10 cellular contexts compared by ENCODE assay signal in genomic region chr11:12284321-12285050, GRCh38.
DNase-seq lines count a peak whose midpoint lies in the region; ATAC-seq and TF ChIP-seq lines count a peak whose summit lies in the region.
"Had no signal": no experiment of that assay in that cellular context is flagged by ENCODE, and none has a peak within 500 bp of the region (broad histone marks: within the 10 kb centered on the region; RNA-seq: fewer than 3 reads in every experiment).

No MANE protein-coding gene starts in this region.

- H3K27me3 Mint-ChIP-seq in activated CD8-positive, alpha-beta T cell treated with anti-CD3 and anti-CD28 coated beads, Interleukin-2, amount 10 ng/mL, durations not matched to agents 7 days and 5 days (ENCODE audit: low read depth): peaks cover 3% of the 10 kb centered on the region
- no peaks in the 10 kb centered on the region for H3K27me3 Mint-ChIP-seq in activated CD8-positive, alpha-beta T cell treated with anti-CD3 and anti-CD28 coated beads for 36 hours

- H3K4me3 ChIP-seq in ascending aorta (no peak overlapping the region), gastroesophageal sphincter (no peak overlapping the region)
- H3K4me3 ChIP-seq: MG63 had no signal

- TF ChIP-seq POLR2A in gastroesophageal sphincter (IDR thresholded peaks at IDR 0.05): no peak

- H3K9me3 Mint-ChIP-seq in activated CD8-positive, alpha-beta T cell treated with anti-CD3 and anti-CD28 coated beads, Interleukin-2, amount 10 ng/mL, durations not matched to agents 7 days and 5 days (ENCODE audit: insufficient read depth): no peaks in the 10 kb centered on the region
- no peaks in the 10 kb centered on the region for H3K9me3 Mint-ChIP-seq in activated CD8-positive, alpha-beta T cell treated with anti-CD3 and anti-CD28 coated beads for 36 hours

- 74 to 86% methylated on average over 1 to 3 of the region's 4 CpGs for WGBS in gastroesophageal sphincter (ENCODE audit: low coverage in 1 of 2), 2 donors

- H3K36me3 ChIP-seq in ascending aorta (no peaks in the 10 kb centered on the region), gastroesophageal sphincter (no peaks in the 10 kb centered on the region)
- H3K36me3 ChIP-seq: MG63 had no signal

- no peak overlapping the region for H3K27ac Mint-ChIP-seq in activated CD8-positive, alpha-beta T cell treated with anti-CD3 and anti-CD28 coated beads, Interleukin-2, amount 10 ng/mL, durations not matched to agents 7 days and 5 days
- no peak overlapping the region for H3K27ac Mint-ChIP-seq in activated CD8-positive, alpha-beta T cell treated with anti-CD3 and anti-CD28 coated beads for 36 hours

- no peak for TF ChIP-seq CTCF in activated CD8-positive, alpha-beta T cell treated with anti-CD3 and anti-CD28 coated beads for 36 hours (IDR thresholded peaks at IDR 0.05)
- TF ChIP-seq CTCF in ascending aorta (IDR thresholded peaks at IDR 0.05): no peak
- TF ChIP-seq CTCF in gastroesophageal sphincter (IDR thresholded peaks at IDR 0.05): no peak

- H3K4me1 Mint-ChIP-seq in activated CD8-positive, alpha-beta T cell treated with anti-CD3 and anti-CD28 coated beads, Interleukin-2, amount 10 ng/mL, durations not matched to agents 7 days and 5 days (ENCODE audit: low read depth): peaks cover 1% of the 10 kb centered on the region
- peaks cover 5% of the 10 kb centered on the region for H3K4me1 Mint-ChIP-seq in activated CD8-positive, alpha-beta T cell treated with anti-CD3 and anti-CD28 coated beads for 36 hours (ENCODE audit: low read depth)

- no peak for ATAC-seq in activated CD8-positive, alpha-beta T cell treated with anti-CD3 and anti-CD28 coated beads, Interleukin-2, amount 10 ng/mL, durations not matched to agents 7 days and 5 days
- ATAC-seq in activated CD8-positive, alpha-beta T cell treated with anti-CD3 and anti-CD28 coated beads for 36 hours: no peak
- no peak for ATAC-seq in gastroesophageal sphincter

- H3K9me3 ChIP-seq in ascending aorta (no peaks in the 10 kb centered on the region), gastroesophageal sphincter (no peaks in the 10 kb centered on the region)
- H3K9me3 ChIP-seq: MG63 had no signal

- POLR2A ChIA-PET in activated CD8-positive, alpha-beta T cell treated with anti-CD3 and anti-CD28 coated beads, Interleukin-2, amount 10 ng/mL, durations not matched to agents 7 days and 5 days (lab: Charles Lee): no interaction called here
- POLR2A ChIA-PET in activated CD8-positive, alpha-beta T cell treated with anti-CD3 and anti-CD28 coated beads for 36 hours (lab: Charles Lee): no interaction called here

- H3K36me3 Mint-ChIP-seq in activated CD8-positive, alpha-beta T cell treated with anti-CD3 and anti-CD28 coated beads, Interleukin-2, amount 10 ng/mL, durations not matched to agents 7 days and 5 days (ENCODE audit: low read depth): no peaks in the 10 kb centered on the region
- H3K36me3 Mint-ChIP-seq in activated CD8-positive, alpha-beta T cell treated with anti-CD3 and anti-CD28 coated beads for 36 hours (ENCODE audit: low read depth): no peaks in the 10 kb centered on the region

- H3K27ac ChIP-seq in ascending aorta (peak overlapping the region; percentile 35 to 93), gastroesophageal sphincter (peak overlapping the region in 1 of 4 donors; percentile 92)

- CTCF ChIA-PET in activated CD8-positive, alpha-beta T cell treated with anti-CD3 and anti-CD28 coated beads, Interleukin-2, amount 10 ng/mL, durations not matched to agents 7 days and 5 days (lab: Charles Lee): interaction anchor here (0.7 to 17.3 kb wide), 8 partner anchors 9 to 353 kb away, joined by 3 to 401 read pairs (median 4); no protein-coding TSS in a partner anchor
- CTCF ChIA-PET in activated CD8-positive, alpha-beta T cell treated with anti-CD3 and anti-CD28 coated beads for 36 hours (lab: Charles Lee): interaction anchor here (0.8 to 9.0 kb wide), 8 partner anchors 46 to 242 kb away, joined by 3 to 167 read pairs (median 18); no protein-coding TSS in a partner anchor

- no peaks in the 10 kb centered on the region for H3K27me3 ChIP-seq in ascending aorta
- H3K27me3 ChIP-seq in gastroesophageal sphincter: no peaks in the 10 kb centered on the region
- H3K27me3 ChIP-seq: MG63 had no signal

- TF ChIP-seq EP300 in gastroesophageal sphincter (IDR thresholded peaks at IDR 0.05): no peak

- H3K4me1 ChIP-seq in ascending aorta (peaks cover 11 to 49% of the 10 kb centered on the region in 2 donors), gastroesophageal sphincter (peaks cover 2 to 61% (median 20%) of the 10 kb centered on the region in 3 donors)

- intact Hi-C loops in activated CD8-positive, alpha-beta T cell treated with anti-CD3 and anti-CD28 coated beads for 36 hours (cut with micrococcal nuclease): no loop called here
- intact Hi-C loops in ascending aorta (cut with DNase I): loop anchor here (5.0 to 10.0 kb wide), 5 partner anchors 167 to 1352 kb away; no protein-coding TSS in a partner anchor

- DNase-seq in activated CD8-positive, alpha-beta T cell treated with anti-CD3 and anti-CD28 coated beads, Interleukin-2, amount 10 ng/mL, durations not matched to agents 7 days and 5 days: peak; percentile 14
- DNase-seq in activated CD8-positive, alpha-beta T cell treated with anti-CD3 and anti-CD28 coated beads for 36 hours: no peak
- DNase-seq in ascending aorta (ENCODE audit: low spot score in 2 of 2) (peak in 1 of 2 donors; percentile 58), glomerular visceral epithelial cell (ENCODE audit: extremely low spot score) (peak; percentile 41), ureter (ENCODE audit: low spot score) (peak; percentile 35)
- DNase-seq in activated T-cell treated with anti-CD3 and anti-CD28 coated beads, Interleukin-2, amount 50 U/mL, for 1 hour: no peak
- no peak for DNase-seq in stimulated activated CD8-positive, alpha-beta memory T cell treated with anti-CD3 and anti-CD28 coated beads, Interleukin-4, amount 100 ng/mL, for 48 hours
- DNase-seq: retina had no signal

- H3K4me3 Mint-ChIP-seq in activated CD8-positive, alpha-beta T cell treated with anti-CD3 and anti-CD28 coated beads, Interleukin-2, amount 10 ng/mL, durations not matched to agents 7 days and 5 days: no peak overlapping the region
- no peak overlapping the region for H3K4me3 Mint-ChIP-seq in activated CD8-positive, alpha-beta T cell treated with anti-CD3 and anti-CD28 coated beads for 36 hours

Comparison
In these comparisons a context has a peak if more than half of its experiments do, and no peak if none do; other contexts are left out.
1. DNase-seq: peak in activated CD8-positive, alpha-beta T cell treated with anti-CD3 and anti-CD28 coated beads, Interleukin-2, amount 10 ng/mL, durations not matched to agents 7 days and 5 days (single experiment), glomerular visceral epithelial cell (single experiment) and ureter (single experiment); none in activated CD8-positive, alpha-beta T cell treated with anti-CD3 and anti-CD28 coated beads for 36 hours (single experiment), activated T-cell treated with anti-CD3 and anti-CD28 coated beads, Interleukin-2, amount 50 U/mL, for 1 hour (single experiment) and stimulated activated CD8-positive, alpha-beta memory T cell treated with anti-CD3 and anti-CD28 coated beads, Interleukin-4, amount 100 ng/mL, for 48 hours (single experiment).